In genomic region chr1:181587870-181588438, GRCh38 we compare ENCODE assay signal across 13 cellular contexts.
DNase-seq lines count a peak whose midpoint lies in the region; FAIRE-seq and TF ChIP-seq lines count a peak whose summit lies in the region.
"Had no signal": no experiment of that assay in that cellular context is flagged by ENCODE, and none has a peak within 500 bp of the region (broad histone marks: within the 10 kb centered on the region; RNA-seq: fewer than 3 reads in every experiment).

No MANE protein-coding gene starts in this region.

- H3K4me1 Mint-ChIP-seq in nephron progenitor cell, result peaks cover 23% of the 10 kb centered on the region

- DNase-seq in Daoy (ENCODE audit: low read depth) (peak; percentile 13), GM18507 (ENCODE audit: extremely low spot score, insufficient read length, low read depth) (peak; percentile 2), RWPE1 (ENCODE audit: low spot score) (peak; percentile 10), nephron progenitor cell (no peak), KG1 (lab: John Stamatoyannopoulos, UW) (no peak), cardiac septum (ENCODE audit: low spot score) (no peak), SHP77 treated with DMSO at 0.1 percent for 48 hours (lab: John Stamatoyannopoulos, UW) (no peak)
- DNase-seq: activated CD4-positive, alpha-beta T cell treated with anti-CD3 and anti-CD28 coated beads, Interleukin-2, amount 50 U/mL, for 1 hour; activated effector memory CD4-positive, alpha-beta T cell treated with anti-CD3 and anti-CD28 coated beads, Interleukin-2, amount 50 U/mL, for 16 hours; effector memory CD8-positive, alpha-beta T cell; NCI-H1417; NCI-H748 treated with DMSO at 0.1 percent for 48 hours; small intestine had no signal

- no peaks in the 10 kb centered on the region for H3K27me3 Mint-ChIP-seq in nephron progenitor cell (ENCODE audit: low read depth, poor library complexity)

- H3K27ac ChIP-seq in RWPE1, result no peak overlapping the region

- FAIRE-seq in GM18507 (lab: Jason Lieb, UNC), result no peak
- FAIRE-seq: small intestine had no signal

- POLR2A ChIA-PET in RWPE1 (lab: Yijun Ruan, JAX; ENCODE audit: low non-redundant PET), result no interaction called here

- CTCF ChIA-PET in RWPE1 (lab: Yijun Ruan, JAX), result interaction anchor here (0.7 to 1.3 kb wide), 3 partner anchors 36 to 174 kb away, joined by 3 to 7 read pairs (median 3); no protein-coding TSS in a partner anchor

- no peak overlapping the region for H3K27ac Mint-ChIP-seq in nephron progenitor cell
- H3K27ac Mint-ChIP-seq: effector memory CD8-positive, alpha-beta T cell had no signal

- TF ChIP-seq CTCF in RWPE1 (conservative IDR thresholded peaks at IDR 0.05; ENCODE audit: low read depth) (no peak), nephron progenitor cell (IDR thresholded peaks at IDR 0.05) (peak; percentile 12)

- H3K36me3 Mint-ChIP-seq in nephron progenitor cell (ENCODE audit: low read depth), result no peaks in the 10 kb centered on the region

- no peak overlapping the region for H3K4me3 Mint-ChIP-seq in nephron progenitor cell
- H3K4me3 Mint-ChIP-seq: effector memory CD8-positive, alpha-beta T cell had no signal

- intact Hi-C loops in cardiac septum (cut with DNase I), result no loop called here

- no peaks in the 10 kb centered on the region for H3K9me3 Mint-ChIP-seq in nephron progenitor cell
- H3K9me3 Mint-ChIP-seq: effector memory CD8-positive, alpha-beta T cell had no signal

Comparison
In these comparisons a context has a peak if more than half of its experiments do, and no peak if none do; other contexts are left out.
1. DNase-seq: peak in Daoy (single experiment), GM18507 (single experiment) and RWPE1 (single experiment); none in nephron progenitor cell (single experiment), KG1 (single experiment), cardiac septum (single experiment) and SHP77 treated with DMSO at 0.1 percent for 48 hours (single experiment).